Comparison of ENCODE assay signal across 8 cellular contexts in genomic region chr17:78128616-78129384, GRCh38. TPM values are rescaled to one million over a fixed set of nuclear protein-coding genes. Genes with fewer than 3 reads are reported as not detected.
DNase-seq lines count a peak whose midpoint lies in the region; ATAC-seq lines count a peak whose summit lies in the region.

A gene with protein sequence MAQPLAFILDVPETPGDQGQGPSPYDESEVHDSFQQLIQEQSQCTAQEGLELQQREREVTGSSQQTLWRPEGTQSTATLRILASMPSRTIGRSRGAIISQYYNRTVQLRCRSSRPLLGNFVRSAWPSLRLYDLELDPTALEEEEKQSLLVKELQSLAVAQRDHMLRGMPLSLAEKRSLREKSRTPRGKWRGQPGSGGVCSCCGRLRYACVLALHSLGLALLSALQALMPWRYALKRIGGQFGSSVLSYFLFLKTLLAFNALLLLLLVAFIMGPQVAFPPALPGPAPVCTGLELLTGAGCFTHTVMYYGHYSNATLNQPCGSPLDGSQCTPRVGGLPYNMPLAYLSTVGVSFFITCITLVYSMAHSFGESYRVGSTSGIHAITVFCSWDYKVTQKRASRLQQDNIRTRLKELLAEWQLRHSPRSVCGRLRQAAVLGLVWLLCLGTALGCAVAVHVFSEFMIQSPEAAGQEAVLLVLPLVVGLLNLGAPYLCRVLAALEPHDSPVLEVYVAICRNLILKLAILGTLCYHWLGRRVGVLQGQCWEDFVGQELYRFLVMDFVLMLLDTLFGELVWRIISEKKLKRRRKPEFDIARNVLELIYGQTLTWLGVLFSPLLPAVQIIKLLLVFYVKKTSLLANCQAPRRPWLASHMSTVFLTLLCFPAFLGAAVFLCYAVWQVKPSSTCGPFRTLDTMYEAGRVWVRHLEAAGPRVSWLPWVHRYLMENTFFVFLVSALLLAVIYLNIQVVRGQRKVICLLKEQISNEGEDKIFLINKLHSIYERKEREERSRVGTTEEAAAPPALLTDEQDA (minus strand): TSS chr17:78128755. CDS start chr17:78126832, 1,923 bp downstream.

- ATAC-seq in GM19324 (IDR thresholded peaks at IDR 0.05; ENCODE audit: low FRiP score, unreplicated experiment): peak; percentile 30

- DNase-seq in AML-193 (lab: John Stamatoyannopoulos, UW): peak; percentile 67 to 76
- peak; percentile 22 for DNase-seq in NCI-H460 (ENCODE audit: extremely low read depth, low read depth)
- DNase-seq in activated CD4-positive, alpha-beta T cell treated with anti-CD3 and anti-CD28 coated beads, Interleukin-2, amount 50 U/mL, for 1 hour: peak; percentile 69
- peak; percentile 69 for DNase-seq in effector CD8-positive, alpha-beta T cell (lab: John Stamatoyannopoulos, UW)
- peak; percentile 79 for DNase-seq in medulla oblongata (ENCODE audit: extremely low spot score)
- DNase-seq in stimulated activated naive CD4-positive, alpha-beta T cell (lab: John Stamatoyannopoulos, UW): peak; percentile 77 to 92 (median 81)
- no peak for DNase-seq in kidney glomerular epithelial cell (lab: John Stamatoyannopoulos, UW)

RNA-seq across cellular contexts. Expression of the gene that starts here (rescaled TPM):
- 17.2 TPM in 2 replicates for total RNA-seq in NCI-H460 (2014; rRNA removed; shearing (Covaris generic))
- 78.6 and 96.8 TPM in 2 replicates for polyA plus RNA-seq in NCI-H460 (2014; cell fraction: nucleus; rRNA removed)
